Comparison of ENCODE assay signal across 18 cellular contexts in genomic region chr15:77759896-77760592, GRCh38.
"Had no signal": no experiment of that assay in that cellular context is flagged by ENCODE, and none has a peak within 500 bp of the region (broad histone marks: within the 10 kb centered on the region; RNA-seq: fewer than 3 reads in every experiment).

No MANE protein-coding gene starts in this region.

- FAIRE-seq: small intestine had no signal

- DNase-seq: activated CD4-positive, alpha-beta T cell treated with anti-CD3 and anti-CD28 coated beads, Interleukin-2, amount 50 U/mL, for 48 hours; activated naive CD4-positive, alpha-beta T cell treated with anti-CD3 and anti-CD28 coated beads, Interleukin-2, amount 10 ng/mL, durations not matched to agents 7 days and 5 days; activated T-cell treated with anti-CD3 and anti-CD28 coated beads, Interleukin-2, amount 50 U/mL, for 24 hours; central memory CD4-positive, alpha-beta T cell; glutamatergic neuron; immature natural killer cell; mesendoderm; natural killer cell; right cardiac atrium; small intestine; stimulated activated CD4-positive, alpha-beta T cell treated with anti-CD3 and anti-CD28 coated beads, Interleukin-4, amount 100 ng/mL, for 24 hours; stimulated activated naive CD4-positive, alpha-beta T cell; T-helper 17 cell; transverse colon; WERI-Rb-1 had no signal

- H3K9me3 ChIP-seq: esophagus muscularis mucosa, neutrophil, transverse colon had no signal

- ATAC-seq: natural killer cell, right cardiac atrium, T-helper 17 cell had no signal

- H3K27ac ChIP-seq: coronary artery, esophagus muscularis mucosa, neutrophil, transverse colon, WERI-Rb-1 had no signal

- H3K4me3 ChIP-seq: coronary artery, esophagus muscularis mucosa, transverse colon had no signal

- H3K4me1 ChIP-seq: esophagus muscularis mucosa, transverse colon had no signal

- H3K36me3 ChIP-seq: esophagus muscularis mucosa, neutrophil, transverse colon, WERI-Rb-1 had no signal
